Comparison of ENCODE assay signal across 8 cellular contexts in genomic region chr14:52706286-52706685, GRCh38. TPM values are rescaled to one million over a fixed set of nuclear protein-coding genes. Genes with fewer than 3 reads are reported as not detected.
DNase-seq lines count a peak whose midpoint lies in the region; ATAC-seq and TF ChIP-seq lines count a peak whose summit lies in the region.

No MANE protein-coding gene starts in this region.

- no peaks in the 10 kb centered on the region for H3K9me3 ChIP-seq in aorta (ENCODE audit: control insufficient read depth, low read length)

- no peak for TF ChIP-seq CTCF in neural crest cell (conservative IDR thresholded peaks at IDR 0.05)

- peak overlapping the region; percentile 84 for H3K27ac Mint-ChIP-seq in dendritic cell treated with granulocyte-macrophage colony-stimulating factor and Interleukin-4, amounts not matched to agents 40 ng/mL and 50 ng/mL, for 4 days
- peak overlapping the region; percentile 98 for H3K27ac Mint-ChIP-seq in neural crest cell (ENCODE audit: unreplicated experiment)

- peaks cover 42% of the 10 kb centered on the region for H3K36me3 Mint-ChIP-seq in dendritic cell treated with granulocyte-macrophage colony-stimulating factor and Interleukin-4, amounts not matched to agents 40 ng/mL and 50 ng/mL, for 4 days (ENCODE audit: low read depth)
- peaks cover 13% of the 10 kb centered on the region for H3K36me3 Mint-ChIP-seq in neural crest cell (ENCODE audit: low read depth)

- no peak overlapping the region for H3K27ac ChIP-seq in aorta (ENCODE audit: low read depth in 1 of 2, low read length in 2 of 2)

- 88 to 89% methylated on average over 5 of the region's 5 CpGs for WGBS in aorta, 2 donors

- no peaks in the 10 kb centered on the region for H3K36me3 ChIP-seq in aorta (ENCODE audit: control insufficient read depth in 1 of 2, insufficient read depth in 2 of 2, low read length in 1 of 2)

- DNase-seq in NOMO-1 (lab: John Stamatoyannopoulos, UW; ENCODE audit: unreplicated experiment in 2 of 2) = peak; percentile 22 to 23
- no peak for DNase-seq in NOMO-1 treated with dmso at 0.1 percent for 144 hours (lab: John Stamatoyannopoulos, UW; ENCODE audit: unreplicated experiment)
- DNase-seq in T-helper 22 cell (ENCODE audit: low read depth) = peak; percentile 30
- DNase-seq in neural crest cell (ENCODE audit: low read depth, low spot score) = no peak
- no peak for DNase-seq in 8988T
- DNase-seq in CD1c-positive myeloid dendritic cell (ENCODE audit: extremely low spot score) = no peak
- no peak for DNase-seq in aorta

- peaks cover 0 to 5% of the 10 kb centered on the region in 2 donors for H3K4me1 ChIP-seq in aorta (ENCODE audit: control insufficient read depth in 1 of 2, insufficient read depth in 2 of 2, low read length in 2 of 2)

- no peaks in the 10 kb centered on the region for H3K27me3 Mint-ChIP-seq in dendritic cell treated with granulocyte-macrophage colony-stimulating factor and Interleukin-4, amounts not matched to agents 40 ng/mL and 50 ng/mL, for 4 days
- peaks cover 8% of the 10 kb centered on the region for H3K27me3 Mint-ChIP-seq in neural crest cell (ENCODE audit: low read depth)

- no peak for ATAC-seq in aorta (ENCODE audit: low FRiP score)

- peak overlapping the region; percentile 88 for H3K4me3 Mint-ChIP-seq in dendritic cell treated with granulocyte-macrophage colony-stimulating factor and Interleukin-4, amounts not matched to agents 40 ng/mL and 50 ng/mL, for 4 days
- peak overlapping the region; percentile 99 for H3K4me3 Mint-ChIP-seq in neural crest cell

- intact Hi-C loops in dendritic cell treated with granulocyte-macrophage colony-stimulating factor and Interleukin-4, amounts not matched to agents 40 ng/mL and 50 ng/mL, for 4 days (cut with micrococcal nuclease) = no loop called here
- intact Hi-C loops in aorta (cut with DNase I) = no loop called here

- no peaks in the 10 kb centered on the region for H3K27me3 ChIP-seq in aorta (ENCODE audit: control insufficient read depth in 1 of 2, insufficient read depth in 2 of 2, low read length in 1 of 2)

- peak overlapping the region in 1 of 2 donors; percentile 95 for H3K4me3 ChIP-seq in aorta (ENCODE audit: low read length in 2 of 2)

- H3K9me3 Mint-ChIP-seq in dendritic cell treated with granulocyte-macrophage colony-stimulating factor and Interleukin-4, amounts not matched to agents 40 ng/mL and 50 ng/mL, for 4 days = no peaks in the 10 kb centered on the region
- H3K9me3 Mint-ChIP-seq in neural crest cell = no peaks in the 10 kb centered on the region

- H3K4me1 Mint-ChIP-seq in dendritic cell treated with granulocyte-macrophage colony-stimulating factor and Interleukin-4, amounts not matched to agents 40 ng/mL and 50 ng/mL, for 4 days (ENCODE audit: low read depth) = peaks cover 29% of the 10 kb centered on the region
- peaks cover 31% of the 10 kb centered on the region for H3K4me1 Mint-ChIP-seq in neural crest cell

RNA-seq across cellular contexts. Expression of gene PSMC6, which starts 0.7 kb away (rescaled TPM):
- total RNA-seq in neural crest cell (108 and 109 TPM in 2 replicates), aorta (10 to 100 TPM; 76.3 to 78.3 TPM)
- 100 to 1,000 TPM in 1 of 2 donors, 10 to 100 TPM in 1; 87.9 to 107 TPM for polyA plus RNA-seq in aorta

RNA-seq across cellular contexts. Expression of gene ERO1A, which starts 10.9 kb away (rescaled TPM):
- total RNA-seq in neural crest cell (38.7 and 44.1 TPM in 2 replicates), aorta (10 to 100 TPM; 51.4 to 61.8 TPM)
- 10 to 100 TPM in 1 of 2 donors, 1 to 10 TPM in 1; 7.5 to 10.6 TPM for polyA plus RNA-seq in aorta

RNA-seq across cellular contexts. Expression of gene STYX, which starts 23.7 kb away (rescaled TPM):
- total RNA-seq in neural crest cell = 11.8 and 13.2 TPM in 2 replicates
- 10 to 100 TPM; 14.3 to 15.5 TPM for total RNA-seq in aorta
- 10 to 100 TPM in 1 of 2 donors, 1 to 10 TPM in 1; 5.3 to 12.8 TPM for polyA plus RNA-seq in aorta

Comparison
In these comparisons a context has a peak if more than half of its experiments do, and no peak if none do; other contexts are left out.
1. DNase-seq: peak in NOMO-1 (2 of 2) and T-helper 22 cell (single experiment); none in NOMO-1 treated with dmso at 0.1 percent for 144 hours (single experiment), neural crest cell (single experiment), 8988T (single experiment), CD1c-positive myeloid dendritic cell (single experiment) and aorta (0 of 2).